25 cellular contexts compared by ENCODE assay signal in genomic region chr13:45534604-45535003, GRCh38.
"Had no signal": no experiment of that assay in that cellular context is flagged by ENCODE, and none has a peak within 500 bp of the region (broad histone marks: within the 10 kb centered on the region; RNA-seq: fewer than 3 reads in every experiment).

No MANE protein-coding gene starts in this region.

- DNase-seq: hypothalamus; immature natural killer cell; kidney; left colon; left lung; lower lobe of right lung; mammary epithelial cell; mesenchymal stem cell; naive thymus-derived CD8-positive, alpha-beta T cell; ovary; stimulated activated CD4-positive, alpha-beta T cell treated with anti-CD3 and anti-CD28 coated beads, Interleukin-12 subunit alpha, Interleukin-12 subunit beta, amount 100 ng/mL, for 4 hours; stimulated activated CD4-positive, alpha-beta T cell treated with anti-CD3 and anti-CD28 coated beads, Interleukin-15, amount 100 ng/mL, for 24 hours; stimulated activated CD4-positive, alpha-beta T cell treated with anti-CD3 and anti-CD28 coated beads, Interleukin-2, amount 100 ng/mL, for 24 hours; stimulated activated CD4-positive, alpha-beta T cell treated with anti-CD3 and anti-CD28 coated beads, Interleukin-4, amount 100 ng/mL, for 1 hour; stimulated activated naive CD4-positive, alpha-beta T cell; uterus had no signal

- H3K36me3 ChIP-seq: ovary, uterus had no signal

- H3K27me3 ChIP-seq: left lung, ovary, right atrium auricular region, suprapubic skin, tibial nerve, uterus had no signal

- H3K4me1 ChIP-seq: left lung, lower lobe of right lung, right atrium auricular region, suprapubic skin, tibial nerve, uterus had no signal

- ATAC-seq: left colon; left lung; lower lobe of right lung; naive thymus-derived CD8-positive, alpha-beta T cell; sciatic nerve had no signal

- H3K9me3 Mint-ChIP-seq: immature natural killer cell; naive thymus-derived CD8-positive, alpha-beta T cell; nephron; stimulated activated naive CD8-positive, alpha-beta T cell treated with anti-CD3 and anti-CD28 coated beads, Interleukin-15, Interleukin-2, amounts not matched to agents 100 ng/mL and 50 ng/mL, for 24 hours; type B pancreatic cell had no signal

- H3K27ac ChIP-seq: left lung, lower lobe of right lung, ovary, right atrium auricular region, skin epidermis, suprapubic skin, tibial nerve, uterus had no signal

- H3K4me3 ChIP-seq: left lung, lower lobe of right lung, ovary, right atrium auricular region, skin epidermis, suprapubic skin, tibial nerve, uterus had no signal

- H3K27ac Mint-ChIP-seq: nephron; progenitor cell of endocrine pancreas; stimulated activated naive CD8-positive, alpha-beta T cell treated with anti-CD3 and anti-CD28 coated beads, Interleukin-15, Interleukin-2, amounts not matched to agents 100 ng/mL and 50 ng/mL, for 24 hours; type B pancreatic cell had no signal

- H3K4me3 Mint-ChIP-seq: immature natural killer cell; naive thymus-derived CD8-positive, alpha-beta T cell; nephron; stimulated activated naive CD8-positive, alpha-beta T cell treated with anti-CD3 and anti-CD28 coated beads, Interleukin-15, Interleukin-2, amounts not matched to agents 100 ng/mL and 50 ng/mL, for 24 hours; type B pancreatic cell had no signal

- H3K27me3 Mint-ChIP-seq: naive thymus-derived CD8-positive, alpha-beta T cell; progenitor cell of endocrine pancreas; stimulated activated naive CD8-positive, alpha-beta T cell treated with anti-CD3 and anti-CD28 coated beads, Interleukin-15, Interleukin-2, amounts not matched to agents 100 ng/mL and 50 ng/mL, for 24 hours; type B pancreatic cell had no signal

- H3K4me1 Mint-ChIP-seq: immature natural killer cell, nephron had no signal

- H3K9me3 ChIP-seq: left lung, lower lobe of right lung, ovary, right atrium auricular region, suprapubic skin, tibial nerve, uterus had no signal
